In genomic region chr10:1672001-1672781, GRCh38 we compare ENCODE assay signal across 27 cellular contexts.
DNase-seq lines count a peak whose midpoint lies in the region; ATAC-seq, FAIRE-seq and TF ChIP-seq lines count a peak whose summit lies in the region.
"Had no signal": no experiment of that assay in that cellular context is flagged by ENCODE, and none has a peak within 500 bp of the region (broad histone marks: within the 10 kb centered on the region; RNA-seq: fewer than 3 reads in every experiment).

No MANE protein-coding gene starts in this region.

- H4K5ac ChIP-seq in H9 (ENCODE audit: insufficient read length, low read depth, low read length): no peak overlapping the region
- no peak overlapping the region for H4K5ac ChIP-seq in H1 (ENCODE audit: insufficient read length, low read depth, low read length)

- no peaks in the 10 kb centered on the region for H3K9me3 Mint-ChIP-seq in H9
- H3K9me3 Mint-ChIP-seq: CD8-positive, alpha-beta memory T cell; IgD-negative memory B cell had no signal

- H4K91ac ChIP-seq in H9 (ENCODE audit: insufficient read length, low read depth, low read length): no peak overlapping the region
- no peak overlapping the region for H4K91ac ChIP-seq in H1 (replicated peaks; ENCODE audit: insufficient read length, low read length)
- no peak overlapping the region for H4K91ac ChIP-seq in neuronal stem cell (ENCODE audit: low read depth, low read length, poor library complexity)

- H2AFZ ChIP-seq in H9 (ENCODE audit: low read length) (no peak overlapping the region), H1 (ENCODE audit: low read length) (no peak overlapping the region), neuronal stem cell (ENCODE audit: low read length) (no peak overlapping the region)

- TF ChIP-seq CTCF in H9 (conservative IDR thresholded peaks at IDR 0.05): no peak
- no peak for TF ChIP-seq CTCF in H1 (IDR thresholded peaks at IDR 0.05; ENCODE audit: control extremely low read depth in 1 of 3, insufficient read depth in 1 of 3, low read depth in 1 of 3, low read length in 3 of 3)
- no peak for TF ChIP-seq CTCF in upper lobe of right lung (IDR thresholded peaks at IDR 0.05)

- intact Hi-C loops in upper lobe of right lung (cut with DNase I): no loop called here

- H3K23me2 ChIP-seq in H9 (ENCODE audit: insufficient read length, low read depth, low read length, poor library complexity, severe bottlenecking): no peaks in the 10 kb centered on the region
- peaks cover 11% of the 10 kb centered on the region; the same call in 1 of the 2 replicates for H3K23me2 ChIP-seq in H1 (ENCODE audit: low read depth, low read length)

- H2BK5ac ChIP-seq in H9 (ENCODE audit: insufficient read length, low read length): no peak overlapping the region
- H2BK5ac ChIP-seq in H1 (ENCODE audit: low read depth, low read length): no peak overlapping the region
- peak overlapping the region; percentile 46 for H2BK5ac ChIP-seq in neuronal stem cell (ENCODE audit: low read length)

- H3K36me3 ChIP-seq in H1 (ENCODE audit: control insufficient read depth in 2 of 4, insufficient read depth in 4 of 4, low read length in 3 of 4): no peaks in the 10 kb centered on the region
- peaks cover 0 to 2% of the 10 kb centered on the region in 2 donors for H3K36me3 ChIP-seq in neuronal stem cell (replicated peaks in 1 of 2; ENCODE audit: control insufficient read depth in 2 of 2, insufficient read depth in 2 of 2, low read length in 2 of 2)
- no peaks in the 10 kb centered on the region for H3K36me3 ChIP-seq in upper lobe of right lung
- H3K36me3 ChIP-seq: BE2C had no signal

- TF ChIP-seq POLR2A in H1 (IDR thresholded peaks at IDR 0.05; ENCODE audit: control extremely low read depth in 1 of 2, low read depth in 2 of 2, low read length in 2 of 2): no peak

- H3K27ac ChIP-seq in H9 (ENCODE audit: insufficient read length, low read depth, low read length) (no peak overlapping the region), H1 (ENCODE audit: low read depth, low read length) (no peak overlapping the region), neuronal stem cell (replicated peaks; ENCODE audit: low read length) (no peak overlapping the region), upper lobe of right lung (no peak overlapping the region)

- H3K27me3 ChIP-seq in H9 (ENCODE audit: insufficient read depth, low read length): no peaks in the 10 kb centered on the region
- no peaks in the 10 kb centered on the region for H3K27me3 ChIP-seq in H1 (replicated peaks in 1 of 4; ENCODE audit: control insufficient read depth in 3 of 4, extremely low read depth in 1 of 4, insufficient read depth in 3 of 4, low read length in 3 of 4)
- H3K27me3 ChIP-seq in neuronal stem cell (ENCODE audit: control insufficient read depth in 3 of 3, insufficient read depth in 3 of 3, low read depth in 1 of 3, low read length in 3 of 3): no peaks in the 10 kb centered on the region
- no peaks in the 10 kb centered on the region for H3K27me3 ChIP-seq in upper lobe of right lung

- no peak for TF ChIP-seq RAD21 in H1 (IDR thresholded peaks at IDR 0.05 in 1 of 2, conservative IDR thresholded peaks at IDR 0.05 in 1 of 2; ENCODE audit: low read depth in 2 of 2, low read length in 2 of 2)

- H3K9ac ChIP-seq in H9 (ENCODE audit: extremely low read depth, insufficient read length, low read length) (no peak overlapping the region), H1 (replicated peaks in 1 of 4; ENCODE audit: extremely low read depth in 1 of 4, low read depth in 3 of 4, low read length in 3 of 4) (no peak overlapping the region), neuronal stem cell (ENCODE audit: low read depth, low read length, poor library complexity) (no peak overlapping the region)

- H3K4me3 Mint-ChIP-seq in H9: no peak overlapping the region
- H3K4me3 Mint-ChIP-seq: CD4-positive, CD25-positive, alpha-beta regulatory T cell; HFFc6 had no signal

- H4K20me1 ChIP-seq in H9 (ENCODE audit: control insufficient read depth, insufficient read depth, insufficient read length) (no peaks in the 10 kb centered on the region), H1 (replicated peaks in 1 of 2; ENCODE audit: control insufficient read depth in 1 of 2, insufficient read depth in 2 of 2, low read length in 2 of 2) (peaks cover 0 to 9% of the 10 kb centered on the region in 2 experiments)

- no peak overlapping the region for H3K18ac ChIP-seq in H9 (ENCODE audit: insufficient read length, low read depth, low read length)
- no peak overlapping the region for H3K18ac ChIP-seq in H1 (ENCODE audit: extremely low read depth, low read length)
- H3K18ac ChIP-seq in neuronal stem cell (ENCODE audit: low read length): peak overlapping the region; percentile 45

- peaks cover 2% of the 10 kb centered on the region; the same call in 1 of the 2 replicates for H3K27me3 Mint-ChIP-seq in H9 (ENCODE audit: low read depth)
- H3K27me3 Mint-ChIP-seq: CD4-positive, CD25-positive, alpha-beta regulatory T cell; CD8-positive, alpha-beta memory T cell had no signal

- H4K8ac ChIP-seq in H9 (replicated peaks; ENCODE audit: insufficient read length, low read depth, low read length) (no peak overlapping the region), H1 (ENCODE audit: extremely low read depth, insufficient read depth, low read length) (peak overlapping the region; percentile 42; the same call in 1 of the 2 replicates), neuronal stem cell (ENCODE audit: low read depth, low read length) (no peak overlapping the region)

- H3K56ac ChIP-seq in H9 (ENCODE audit: insufficient read length, low read depth, low read length) (no peak overlapping the region), H1 (replicated peaks; ENCODE audit: insufficient read length, low read depth, low read length) (no peak overlapping the region)

- H2BK120ac ChIP-seq in H9 (ENCODE audit: low read depth, low read length, poor library complexity, severe bottlenecking): no peak overlapping the region
- H2BK120ac ChIP-seq in H1 (replicated peaks; ENCODE audit: low read depth, low read length): no peak overlapping the region
- H2BK120ac ChIP-seq in neuronal stem cell (ENCODE audit: low read depth, low read length): no peak overlapping the region

- no peak overlapping the region for H3K23ac ChIP-seq in H9 (ENCODE audit: insufficient read length, low read depth, low read length)
- no peak overlapping the region for H3K23ac ChIP-seq in H1 (ENCODE audit: insufficient read length)
- H3K23ac ChIP-seq in neuronal stem cell (ENCODE audit: low read depth, low read length, poor library complexity): peak overlapping the region; percentile 77

- H3K9me3 ChIP-seq in H9 (ENCODE audit: control insufficient read depth, low read depth, low read length): no peaks in the 10 kb centered on the region
- no peaks in the 10 kb centered on the region for H3K9me3 ChIP-seq in H1 (ENCODE audit: insufficient read depth in 2 of 2, low read depth in 1 of 2, low read length in 1 of 2)
- H3K9me3 ChIP-seq in neuronal stem cell (replicated peaks in 1 of 2; ENCODE audit: control insufficient read depth in 2 of 2, insufficient read depth in 1 of 2, low read depth in 1 of 2, low read length in 2 of 2): no peaks in the 10 kb centered on the region
- H3K9me3 ChIP-seq in upper lobe of right lung: no peaks in the 10 kb centered on the region
- H3K9me3 ChIP-seq: BE2C had no signal

- H3K79me2 ChIP-seq in H9 (ENCODE audit: insufficient read depth, low read length): no peaks in the 10 kb centered on the region
- no peaks in the 10 kb centered on the region for H3K79me2 ChIP-seq in H1 (ENCODE audit: control insufficient read depth in 1 of 2, insufficient read depth in 2 of 2, low read length in 2 of 2)

- no peak overlapping the region for H2BK20ac ChIP-seq in H9 (ENCODE audit: low read depth, low read length, poor library complexity, severe bottlenecking)
- H2BK20ac ChIP-seq in H1 (ENCODE audit: low read length): no peak overlapping the region

- TF ChIP-seq EP300 in H1 (IDR thresholded peaks at IDR 0.05; ENCODE audit: borderline replicate concordance in 1 of 2, low read depth in 2 of 2, low read length in 2 of 2): no peak

- H3K4me1 ChIP-seq in H9 (ENCODE audit: insufficient read depth, low read length) (no peaks in the 10 kb centered on the region), H1 (replicated peaks in 1 of 4; ENCODE audit: control insufficient read depth in 3 of 4, insufficient read depth in 4 of 4, low read length in 3 of 4) (peaks cover 0 to 3% (median 0%) of the 10 kb centered on the region in 4 experiments; a peak in 2 of 7 replicates), neuronal stem cell (ENCODE audit: control insufficient read depth in 2 of 2, insufficient read depth in 1 of 2, low read depth in 1 of 2, low read length in 2 of 2) (no peaks in the 10 kb centered on the region), upper lobe of right lung (no peaks in the 10 kb centered on the region)
- H3K4me1 ChIP-seq: BE2C had no signal

- H3K4me2 ChIP-seq in H9 (ENCODE audit: insufficient read depth, insufficient read length, low read length) (no peak overlapping the region), H1 (ENCODE audit: insufficient read depth in 1 of 2, low read depth in 2 of 2, low read length in 2 of 2) (no peak overlapping the region), neuronal stem cell (ENCODE audit: insufficient read depth, low read length, poor library complexity, severe bottlenecking) (no peak overlapping the region)

- FAIRE-seq in H1 (lab: Jason Lieb, UNC): no peak
- FAIRE-seq: A204.1, G401.6, GM12891, GM18507, HepG2 had no signal

- ATAC-seq in upper lobe of right lung: peak; percentile 17
- ATAC-seq in GM18502 (IDR thresholded peaks at IDR 0.05; ENCODE audit: poor library complexity, unreplicated experiment): no peak
- no peak for ATAC-seq in HG03432 (IDR thresholded peaks at IDR 0.05; ENCODE audit: unreplicated experiment)
- ATAC-seq: HCT116, HepG2 had no signal

- WGBS in H9 (ENCODE audit: extremely low coverage, insufficient read length, low lambda C conversion rate): no CpG with 5 or more reads among the region's 37 CpGs
- WGBS in H1 (ENCODE audit: extremely low coverage in 1 of 2, insufficient coverage in 1 of 2, insufficient read length in 1 of 2, insufficient replicate concordance in 2 of 2, low coverage in 1 of 2, low lambda C conversion rate in 2 of 2, missing lambda C conversion rate in 1 of 2), 2 experiments: 86% methylated on average over 29 of the region's 37 CpGs; no CpG with 5 or more reads in 1 of the 2 experiments
- WGBS in neuronal stem cell (ENCODE audit: extremely low coverage in 2 of 2, insufficient read length in 2 of 2, insufficient replicate concordance in 1 of 2), 2 donors: no CpG with 5 or more reads among the region's 37 CpGs

- H2BK15ac ChIP-seq in H9 (ENCODE audit: low read depth, low read length) (no peak overlapping the region), H1 (ENCODE audit: low read length) (no peak overlapping the region), neuronal stem cell (ENCODE audit: low read length) (no peak overlapping the region)

- POLR2A ChIA-PET in H1 (lab: Charles Lee; ENCODE audit: partially characterized antibody): interaction anchor here (0.6 kb wide), 1 partner anchor 233 kb away, joined by 3 read pairs; no protein-coding TSS in a partner anchor

- no peak overlapping the region for H3K4me3 ChIP-seq in H1 (ENCODE audit: extremely low read depth in 1 of 4, insufficient read depth in 2 of 4, low read depth in 3 of 4, low read length in 4 of 4)
- no peak overlapping the region for H3K4me3 ChIP-seq in neuronal stem cell (ENCODE audit: low read length in 2 of 2)
- no peak overlapping the region for H3K4me3 ChIP-seq in upper lobe of right lung

- H2AK5ac ChIP-seq in H9 (ENCODE audit: insufficient read length, low read length) (no peak overlapping the region), H1 (ENCODE audit: low read depth, low read length) (peak overlapping the region; percentile 65; the same call in 1 of the 2 replicates), neuronal stem cell (ENCODE audit: low read depth, low read length) (no peak overlapping the region)

- no peak for DNase-seq in H9
- no peak for DNase-seq in H1 (ENCODE audit: low read depth in 1 of 2, low spot score in 2 of 2)
- DNase-seq in neuronal stem cell (ENCODE audit: low spot score): no peak
- DNase-seq in upper lobe of right lung: no peak
- no peak for DNase-seq in cortex of kidney (lab: John Stamatoyannopoulos, UW)
- DNase-seq: ACHN; BE2C; C1 segment of cervical spinal cord; CD4-positive, CD25-positive, alpha-beta regulatory T cell; CD8-positive, alpha-beta memory T cell; COR-L47; DMS 273 treated with DMSO at 0.1 percent for 48 hours; DMS53; DND-41; EL; GOT3; HFFc6; KG1 had no signal

- H3K27ac Mint-ChIP-seq in H9: peak overlapping the region in 1 of 3 experiments; percentile 84; a peak in 1 of 7 replicates
- H3K27ac Mint-ChIP-seq: CD4-positive, CD25-positive, alpha-beta regulatory T cell; HFFc6; IgD-negative memory B cell had no signal

- CTCF ChIA-PET in H1 (lab: Charles Lee; ENCODE audit: partially characterized antibody): no interaction called here

- H3K14ac ChIP-seq in H9 (ENCODE audit: insufficient read depth, low read length): peak overlapping the region; percentile 4; the same call in 1 of the 2 replicates
- no peak overlapping the region for H3K14ac ChIP-seq in H1 (ENCODE audit: insufficient read length)
- H3K14ac ChIP-seq in neuronal stem cell (ENCODE audit: low read length): no peak overlapping the region

- no peak overlapping the region for H3T11ph ChIP-seq in H9 (ENCODE audit: low read length)

- no peak overlapping the region for H2BK12ac ChIP-seq in H9 (ENCODE audit: insufficient read length, low read depth, low read length)
- H2BK12ac ChIP-seq in H1 (ENCODE audit: low read depth, low read length): 0 out of 2 replicates have a peak overlapping the region, but pooled peaks have one; percentile 50
- no peak overlapping the region for H2BK12ac ChIP-seq in neuronal stem cell (ENCODE audit: low read length)

- H3K79me1 ChIP-seq in H9 (ENCODE audit: insufficient read depth, low read depth, low read length, poor library complexity, severe bottlenecking) (no peaks in the 10 kb centered on the region), H1 (ENCODE audit: low read depth, low read length) (no peaks in the 10 kb centered on the region; the same call in 1 of the 2 replicates), neuronal stem cell (ENCODE audit: low read depth, low read length) (peaks cover 2% of the 10 kb centered on the region)

- H3K4ac ChIP-seq in H9 (ENCODE audit: low read depth, low read length): no peak overlapping the region
- H3K4ac ChIP-seq in H1 (replicated peaks; ENCODE audit: insufficient read length, low read depth, low read length): no peak overlapping the region
- no peak overlapping the region for H3K4ac ChIP-seq in neuronal stem cell (ENCODE audit: low read length)

- no peaks in the 10 kb centered on the region; a peak in 1 of 7 replicates for H3K36me3 Mint-ChIP-seq in H9 (ENCODE audit: insufficient read depth in 1 of 3, low read depth in 3 of 3)
- H3K36me3 Mint-ChIP-seq: CD4-positive, CD25-positive, alpha-beta regulatory T cell; CD8-positive, alpha-beta memory T cell; IgD-negative memory B cell had no signal

- peaks cover 0 to 3% of the 10 kb centered on the region in 2 experiments; a peak in 2 of 4 replicates for H3K4me1 Mint-ChIP-seq in H9
- H3K4me1 Mint-ChIP-seq: CD4-positive, CD25-positive, alpha-beta regulatory T cell had no signal
